12 cellular contexts compared by ENCODE assay signal in genomic region chr12:93177208-93178153, GRCh38.
DNase-seq lines count a peak whose midpoint lies in the region; ATAC-seq and TF ChIP-seq lines count a peak whose summit lies in the region.
"Had no signal": no experiment of that assay in that cellular context is flagged by ENCODE, and none has a peak within 500 bp of the region (broad histone marks: within the 10 kb centered on the region; RNA-seq: fewer than 3 reads in every experiment).

No MANE protein-coding gene starts in this region.

- DNase-seq in left ventricle myocardium inferior (no peak), cardiac septum (ENCODE audit: low spot score) (no peak), endodermal cell (no peak), mucosa of gallbladder (ENCODE audit: low spot score) (peak; percentile 62), uterus (no peak), anterior cingulate cortex (lab: John Stamatoyannopoulos, UW) (no peak), retina (no peak)
- DNase-seq: DMS153; effector memory CD4-positive, alpha-beta T cell had no signal

- no peak overlapping the region for H3K4me3 Mint-ChIP-seq in endodermal cell
- H3K4me3 Mint-ChIP-seq: activated naive CD4-positive, alpha-beta T cell treated with anti-CD3 and anti-CD28 coated beads, Interleukin-2, amount 50 U/mL, for 24 hours had no signal

- peak overlapping the region; percentile 87 for H3K27ac ChIP-seq in left ventricle myocardium inferior (replicated peaks)
- H3K27ac ChIP-seq in endodermal cell (ENCODE audit: low read depth, low read length), result no peak overlapping the region
- peak overlapping the region; percentile 34 to 67 for H3K27ac ChIP-seq in uterus

- H3K4me3 ChIP-seq in left ventricle myocardium inferior (no peak overlapping the region), endodermal cell (ENCODE audit: low read length) (peak overlapping the region; percentile 43), uterus (no peak overlapping the region)
- H3K4me3 ChIP-seq: skin epidermis had no signal

- no peaks in the 10 kb centered on the region for H3K27me3 ChIP-seq in left ventricle myocardium inferior (ENCODE audit: low read depth)
- no peaks in the 10 kb centered on the region for H3K27me3 ChIP-seq in endodermal cell (ENCODE audit: control insufficient read depth, insufficient read depth, low read length, poor library complexity, severe bottlenecking)
- no peaks in the 10 kb centered on the region for H3K27me3 ChIP-seq in uterus

- intact Hi-C loops in left ventricle myocardium inferior (cut with micrococcal nuclease) (loop anchor here (10.0 kb wide), 1 partner anchor 153 kb away; no protein-coding TSS in a partner anchor), cardiac septum (cut with DNase I) (loop anchor here (5.0 kb wide), 1 partner anchor 200 kb away; the partner anchor contains the start of gene NUDT4), uterus (cut with DNase I; ENCODE audit: low total_unique reads) (no loop called here)

- H3K4me1 Mint-ChIP-seq in endodermal cell, result peaks cover 3% of the 10 kb centered on the region
- H3K4me1 Mint-ChIP-seq: activated naive CD4-positive, alpha-beta T cell treated with anti-CD3 and anti-CD28 coated beads, Interleukin-2, amount 50 U/mL, for 24 hours had no signal

- TF ChIP-seq POLR2A in uterus (IDR thresholded peaks at IDR 0.05), result no peak

- WGBS in endodermal cell (ENCODE audit: insufficient coverage in 1 of 2, insufficient read length in 1 of 2), 2 experiments, result 89 to 91% methylated on average over 9 of the region's 9 CpGs

- peaks cover 79% of the 10 kb centered on the region for H3K4me1 ChIP-seq in left ventricle myocardium inferior
- no peaks in the 10 kb centered on the region for H3K4me1 ChIP-seq in endodermal cell (ENCODE audit: control insufficient read depth, insufficient read depth, low read length)
- peaks cover 5 to 9% of the 10 kb centered on the region in 2 donors for H3K4me1 ChIP-seq in uterus

- H3K9me3 ChIP-seq in left ventricle myocardium inferior (replicated peaks), result peaks cover 5% of the 10 kb centered on the region
- H3K9me3 ChIP-seq in endodermal cell (ENCODE audit: control insufficient read depth, low read length), result peaks cover 40% of the 10 kb centered on the region
- no peaks in the 10 kb centered on the region for H3K9me3 ChIP-seq in uterus

- no peak overlapping the region for H3K27ac Mint-ChIP-seq in endodermal cell
- H3K27ac Mint-ChIP-seq: activated naive CD4-positive, alpha-beta T cell treated with anti-CD3 and anti-CD28 coated beads, Interleukin-2, amount 50 U/mL, for 24 hours had no signal

- no peak for ATAC-seq in HG02610 (IDR thresholded peaks at IDR 0.05; ENCODE audit: unreplicated experiment)

- H3K9me3 Mint-ChIP-seq in endodermal cell, result peaks cover 44% of the 10 kb centered on the region
- H3K9me3 Mint-ChIP-seq: activated naive CD4-positive, alpha-beta T cell treated with anti-CD3 and anti-CD28 coated beads, Interleukin-2, amount 50 U/mL, for 24 hours had no signal

- peaks cover 6% of the 10 kb centered on the region for H3K27me3 Mint-ChIP-seq in endodermal cell (ENCODE audit: insufficient read depth)
- H3K27me3 Mint-ChIP-seq: activated naive CD4-positive, alpha-beta T cell treated with anti-CD3 and anti-CD28 coated beads, Interleukin-2, amount 50 U/mL, for 24 hours had no signal

- H3K36me3 ChIP-seq in left ventricle myocardium inferior (no peaks in the 10 kb centered on the region), endodermal cell (ENCODE audit: control insufficient read depth, insufficient read depth, low read length) (no peaks in the 10 kb centered on the region), uterus (no peaks in the 10 kb centered on the region)

- no peak for TF ChIP-seq CTCF in left ventricle myocardium inferior (IDR thresholded peaks at IDR 0.05; ENCODE audit: borderline replicate concordance)
- no peak for TF ChIP-seq CTCF in endodermal cell (conservative IDR thresholded peaks at IDR 0.05)
- TF ChIP-seq CTCF in uterus (IDR thresholded peaks at IDR 0.05), result no peak

- H3K9ac ChIP-seq in endodermal cell (ENCODE audit: extremely low read depth, low read length, poor library complexity, severe bottlenecking), result no peak overlapping the region

- peaks cover 5% of the 10 kb centered on the region for H3K36me3 Mint-ChIP-seq in endodermal cell (ENCODE audit: low read depth)
- H3K36me3 Mint-ChIP-seq: activated naive CD4-positive, alpha-beta T cell treated with anti-CD3 and anti-CD28 coated beads, Interleukin-2, amount 50 U/mL, for 24 hours had no signal
